In the genomic region with DNA sequence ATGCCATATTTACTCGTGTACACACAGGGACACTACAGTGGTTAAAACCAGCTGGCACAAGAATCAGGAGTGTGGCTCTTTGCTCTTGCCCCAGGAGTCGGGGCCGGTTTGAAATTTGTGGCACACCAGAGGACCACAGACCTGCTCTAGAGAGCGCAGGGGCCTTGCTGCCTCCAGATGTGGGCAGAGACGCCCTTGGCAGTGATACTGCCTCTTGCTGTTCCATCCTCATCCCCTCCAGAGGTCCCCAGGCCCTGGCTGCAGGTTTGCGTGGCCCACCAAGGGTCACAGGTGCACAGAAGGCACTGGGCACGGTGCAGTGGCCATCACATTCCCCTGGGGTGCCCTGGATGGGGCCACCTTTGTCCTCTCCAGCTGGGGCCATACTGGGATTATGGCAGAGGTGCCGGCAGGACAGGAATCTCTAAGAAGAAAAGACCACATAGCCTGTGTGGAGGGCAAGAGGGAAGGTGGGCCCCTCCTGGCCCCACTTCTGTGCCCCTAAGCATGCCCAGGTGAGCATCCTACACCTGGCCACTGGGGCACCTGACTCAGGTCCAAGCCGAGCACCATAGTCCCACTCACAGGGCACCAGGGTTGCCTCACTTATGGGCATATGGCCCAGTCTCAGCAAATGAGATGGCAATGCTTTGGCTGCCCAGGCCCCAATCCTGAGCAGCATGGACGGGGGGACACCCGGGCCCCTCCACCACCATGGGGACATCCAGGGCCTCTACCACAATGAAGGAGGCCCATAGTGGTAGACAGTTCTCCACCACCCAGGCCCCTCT, we compare ENCODE assay signal across 25 cellular contexts. TPM values are rescaled to one million over a fixed set of nuclear protein-coding genes. Genes with fewer than 3 reads are reported as not detected.
"Had no signal": no experiment of that assay in that cellular context is flagged by ENCODE, and none has a peak within 500 bp of the region (broad histone marks: within the 10 kb centered on the region; RNA-seq: fewer than 3 reads in every experiment).

No MANE protein-coding gene starts in this region.

- H3K79me2 ChIP-seq: hepatocyte had no signal

- H3K4me3 ChIP-seq: esophagus squamous epithelium, hepatocyte, ovary, stomach, testis, upper lobe of left lung had no signal

- H3K36me3 ChIP-seq: esophagus squamous epithelium, ovary, stomach, upper lobe of left lung had no signal

- H3K4me2 ChIP-seq: hepatocyte had no signal

- H3K27me3 ChIP-seq: hepatocyte, ovary, testis, upper lobe of left lung had no signal

- H3K9me3 ChIP-seq: esophagus squamous epithelium, ovary, stomach, testis, upper lobe of left lung had no signal

- ATAC-seq: activated CD4-positive, CD25-positive, alpha-beta regulatory T cell treated with anti-CD3 and anti-CD28 coated beads, Interleukin-2, amount 50 U/mL, for 24 hours; sciatic nerve; SK-N-SH treated with all-trans-retinoic acid at 6 μM for 48 hours; stimulated activated effector memory CD8-positive, alpha-beta T cell treated with anti-CD3 and anti-CD28 coated beads, Interleukin-12 subunit alpha, Interleukin-12 subunit beta, amount 100 ng/mL, for 72 hours; T-cell had no signal

- H2AFZ ChIP-seq: hepatocyte had no signal

- H3K27ac Mint-ChIP-seq: stimulated activated effector memory CD8-positive, alpha-beta T cell treated with anti-CD3 and anti-CD28 coated beads, Interleukin-12 subunit alpha, Interleukin-12 subunit beta, amount 100 ng/mL, for 72 hours had no signal

- H3K9me3 Mint-ChIP-seq: stimulated activated effector memory CD8-positive, alpha-beta T cell treated with anti-CD3 and anti-CD28 coated beads, Interleukin-12 subunit alpha, Interleukin-12 subunit beta, amount 100 ng/mL, for 72 hours had no signal

- H3K27ac ChIP-seq: esophagus squamous epithelium, hepatocyte, ovary, stomach, testis, upper lobe of left lung had no signal

- H3K36me3 Mint-ChIP-seq: T-cell had no signal

- DNase-seq: activated CD4-positive, alpha-beta T cell treated with anti-CD3 and anti-CD28 coated beads, Interleukin-2, amount 50 U/mL, for 1 hour; activated CD8-positive, alpha-beta memory T cell treated with anti-CD3 and anti-CD28 coated beads for 24 hours; activated CD8-positive, alpha-beta memory T cell treated with anti-CD3 and anti-CD28 coated beads, Interleukin-2, amount 50 U/mL, for 48 hours; activated effector memory CD4-positive, alpha-beta T cell treated with Interleukin-2 at 50 U/mL for 16 hours; activated naive CD4-positive, alpha-beta T cell treated with anti-CD3 and anti-CD28 coated beads, Interleukin-2, amount 50 U/mL, for 16 hours; activated T-cell treated with anti-CD3 and anti-CD28 coated beads, Interleukin-2, amount 50 U/mL, for 48 hours; amniotic stem cell; dermis blood vessel endothelial cell; effector memory CD4-positive, alpha-beta T cell; esophagus squamous epithelium; mammary epithelial cell; ovary; stimulated activated CD4-positive, alpha-beta T cell treated with anti-CD3 and anti-CD28 coated beads, Interleukin-4, amount 100 ng/mL, for 24 hours; stomach; T-cell; T-helper 9 cell; testis had no signal

- H3K4me3 Mint-ChIP-seq: stimulated activated effector memory CD8-positive, alpha-beta T cell treated with anti-CD3 and anti-CD28 coated beads, Interleukin-12 subunit alpha, Interleukin-12 subunit beta, amount 100 ng/mL, for 72 hours had no signal

RNA-seq across cellular contexts. Expression of a gene that starts 45.6 kb away (rescaled TPM):
- total RNA-seq: dermis blood vessel endothelial cell, esophagus squamous epithelium, hepatocyte, mammary epithelial cell, neural crest cell, ovary, pulmonary artery endothelial cell, sciatic nerve, stomach, T-cell, upper lobe of left lung had no signal
- polyA plus RNA-seq: hepatocyte, mammary epithelial cell, ovary, stomach had no signal
